ENCODE assay signal across 11 cellular contexts in the genomic region with DNA sequence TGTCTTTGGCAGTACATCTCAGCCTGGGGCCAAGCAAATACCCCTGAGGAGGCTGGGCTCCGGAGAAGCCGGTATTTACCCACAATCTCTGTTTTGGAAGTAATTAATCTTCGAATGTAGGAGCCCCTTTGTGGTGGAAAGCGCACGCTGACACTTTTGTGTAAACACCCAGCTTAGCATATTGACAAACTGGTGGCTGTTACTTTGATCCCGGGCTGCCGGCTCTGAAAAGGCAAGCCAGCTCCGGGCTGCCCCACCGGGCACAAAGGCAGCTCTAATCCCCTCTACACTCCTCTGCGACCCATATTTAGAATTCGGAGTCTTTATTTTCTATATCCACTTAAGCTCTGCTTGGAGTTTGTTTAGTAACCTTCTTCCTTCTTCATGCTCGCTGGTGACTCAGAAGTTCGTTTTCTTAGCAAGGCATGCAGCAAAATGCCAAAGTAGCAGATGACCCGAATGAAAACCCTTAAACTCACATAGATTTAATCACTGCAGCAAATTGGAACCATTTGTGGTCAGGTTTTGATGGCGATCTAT.
DNase-seq lines count a peak whose midpoint lies in the region; ATAC-seq and TF ChIP-seq lines count a peak whose summit lies in the region.
"Had no signal": no experiment of that assay in that cellular context is flagged by ENCODE, and none has a peak within 500 bp of the region (broad histone marks: within the 10 kb centered on the region; RNA-seq: fewer than 3 reads in every experiment).

No MANE protein-coding gene starts in this region.

- H3K9me3 ChIP-seq in adipocyte (ENCODE audit: control insufficient read depth, low read length) (peaks cover 7% of the 10 kb centered on the region), vagina (no peaks in the 10 kb centered on the region)
- H3K9me3 ChIP-seq: body of pancreas had no signal

- H3K4me1 ChIP-seq in adipocyte (ENCODE audit: control insufficient read depth, insufficient read depth, low read length) (peaks cover 9% of the 10 kb centered on the region), vagina (peaks cover 20% of the 10 kb centered on the region)
- H3K4me1 ChIP-seq: esophagus muscularis mucosa had no signal

- intact Hi-C loops in vagina (cut with DNase I), result no loop called here

- H3K27me3 ChIP-seq in adipocyte (replicated peaks; ENCODE audit: control insufficient read depth, insufficient read depth, low read length), result peaks cover 2% of the 10 kb centered on the region
- H3K27me3 ChIP-seq in vagina, result no peaks in the 10 kb centered on the region
- H3K27me3 ChIP-seq: body of pancreas had no signal

- H3K36me3 ChIP-seq in adipocyte (ENCODE audit: control insufficient read depth, insufficient read depth, low read length, severe bottlenecking) (no peaks in the 10 kb centered on the region), vagina (no peaks in the 10 kb centered on the region)
- H3K36me3 ChIP-seq: esophagus muscularis mucosa had no signal

- TF ChIP-seq CTCF in vagina (IDR thresholded peaks at IDR 0.05), result no peak

- H3K27ac ChIP-seq in vagina, result peak overlapping the region; percentile 20
- H3K27ac ChIP-seq: body of pancreas, esophagus muscularis mucosa had no signal

- H3K9ac ChIP-seq in adipocyte (ENCODE audit: low read length), result peak overlapping the region; percentile 56

- TF ChIP-seq POLR2A in vagina (IDR thresholded peaks at IDR 0.05), result no peak

- H3K4me3 ChIP-seq in adipocyte (ENCODE audit: low read length) (peak overlapping the region; percentile 28), vagina (no peak overlapping the region)
- H3K4me3 ChIP-seq: body of pancreas, esophagus muscularis mucosa had no signal

- ATAC-seq in left lobe of liver (peak; percentile 84), HG03354 (IDR thresholded peaks at IDR 0.05; ENCODE audit: poor library complexity, severe bottlenecking, unreplicated experiment) (no peak), HG02588 (IDR thresholded peaks at IDR 0.05; ENCODE audit: unreplicated experiment) (no peak), GM19452 (IDR thresholded peaks at IDR 0.05; ENCODE audit: unreplicated experiment) (no peak)
- ATAC-seq: body of pancreas had no signal

- DNase-seq in NOMO-1 (lab: John Stamatoyannopoulos, UW; ENCODE audit: unreplicated experiment in 2 of 2), result peak; percentile 16 to 58
- DNase-seq in NOMO-1 treated with dmso at 0.1 percent for 144 hours (lab: John Stamatoyannopoulos, UW; ENCODE audit: unreplicated experiment), result no peak
- peak; percentile 91 for DNase-seq in adipocyte (ENCODE audit: low read depth)
- DNase-seq in left lobe of liver (ENCODE audit: low spot score), result peak; percentile 66
- DNase-seq in vagina (ENCODE audit: extremely low spot score in 2 of 2), result no peak
- DNase-seq: body of pancreas, NCI-H1436 had no signal

Comparison
In these comparisons a context has a peak if more than half of its experiments do, and no peak if none do; other contexts are left out.
1. DNase-seq: peak in NOMO-1 (2 of 2), adipocyte (single experiment) and left lobe of liver (single experiment); none in NOMO-1 treated with dmso at 0.1 percent for 144 hours (single experiment) and vagina (0 of 2).